ENCODE assay signal across 9 cellular contexts in the genomic region with DNA sequence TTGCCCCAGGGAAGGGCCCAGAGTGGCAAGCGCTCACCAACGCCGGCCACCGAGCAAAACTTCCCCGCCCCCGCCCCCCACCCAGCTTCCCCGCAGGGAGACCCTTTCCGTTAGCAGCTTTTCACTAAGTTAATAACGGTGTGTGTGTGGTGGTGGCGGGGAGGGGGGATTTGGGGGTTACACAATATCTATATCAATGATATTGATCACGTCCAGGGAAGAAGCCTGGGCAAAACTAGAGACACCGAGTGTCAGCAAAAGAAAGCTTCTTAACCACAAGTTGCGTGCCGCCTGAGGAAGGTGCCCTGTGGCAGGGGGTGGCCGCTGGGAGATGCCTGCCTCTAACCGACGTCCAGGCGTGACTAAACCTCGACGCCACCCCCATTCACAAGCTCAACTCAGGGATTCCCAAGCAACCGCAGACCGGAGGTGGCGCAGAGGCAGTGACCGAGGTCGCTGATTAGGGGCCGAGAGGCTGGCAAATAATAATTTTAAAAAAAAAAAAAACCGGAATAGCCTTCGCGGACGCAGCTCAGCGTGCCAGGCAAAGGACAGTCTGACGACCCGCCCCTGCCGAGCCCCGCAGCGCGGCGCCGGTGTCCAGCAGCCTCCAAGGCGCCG.
DNase-seq lines count a peak whose midpoint lies in the region; ATAC-seq and TF ChIP-seq lines count a peak whose summit lies in the region.
"Had no signal": no experiment of that assay in that cellular context is flagged by ENCODE, and none has a peak within 500 bp of the region (broad histone marks: within the 10 kb centered on the region; RNA-seq: fewer than 3 reads in every experiment).

No MANE protein-coding gene starts in this region.

- no peaks in the 10 kb centered on the region for H4K20me1 ChIP-seq in OCI-LY1 (ENCODE audit: insufficient read depth, low read length)

- 0 out of 2 replicates have a peak, but pooled peaks cover 4% of the 10 kb centered on the region for H3F3A ChIP-seq in OCI-LY1 (ENCODE audit: insufficient read depth, low read length)

- H3K4me3 ChIP-seq in OCI-LY1 (ENCODE audit: low read depth, low read length, poor library complexity, severe bottlenecking) (peak overlapping the region; percentile 67), duodenal mucosa (ENCODE audit: low read depth in 1 of 2, low read length in 2 of 2) (peak overlapping the region; percentile 20 to 63), neuron (ENCODE audit: low read length) (peak overlapping the region; percentile 41)
- H3K4me3 ChIP-seq: K562 had no signal

- H3K9me3 ChIP-seq in OCI-LY1 (ENCODE audit: low read length) (no peaks in the 10 kb centered on the region), duodenal mucosa (ENCODE audit: control insufficient read depth in 1 of 2, low read length in 2 of 2) (no peaks in the 10 kb centered on the region), neuron (ENCODE audit: low read length) (peaks cover 2% of the 10 kb centered on the region)

- H3K9ac ChIP-seq in OCI-LY1 (ENCODE audit: low read length) (peak overlapping the region; percentile 51), duodenal mucosa (ENCODE audit: low read depth in 1 of 2, low read length in 2 of 2) (no peak overlapping the region)

- H3K27me3 ChIP-seq in OCI-LY1 (ENCODE audit: insufficient read depth, low read length), result no peaks in the 10 kb centered on the region
- H3K27me3 ChIP-seq in duodenal mucosa (ENCODE audit: control insufficient read depth in 1 of 2, insufficient read depth in 2 of 2, low read length in 2 of 2), result peaks cover 51 to 66% of the 10 kb centered on the region in 2 donors
- H3K27me3 ChIP-seq in neuron (ENCODE audit: insufficient read depth, low read length), result no peaks in the 10 kb centered on the region

- H3K4me1 ChIP-seq in OCI-LY1 (ENCODE audit: insufficient read depth, low read length, severe bottlenecking) (peaks cover 35% of the 10 kb centered on the region), duodenal mucosa (ENCODE audit: control insufficient read depth in 1 of 2, insufficient read depth in 2 of 2, low read length in 2 of 2) (peaks cover 0 to 3% of the 10 kb centered on the region in 2 donors), neuron (ENCODE audit: insufficient read depth, low read length) (peaks cover 49% of the 10 kb centered on the region)

- TF ChIP-seq CTCF in OCI-LY1 (IDR thresholded peaks at IDR 0.05; ENCODE audit: low read length), result no peak; the same call in 1 of the 2 replicates

- H3K9me2 ChIP-seq in OCI-LY1 (ENCODE audit: low read depth, low read length), result no peaks in the 10 kb centered on the region

- H3K27ac ChIP-seq in OCI-LY1 (ENCODE audit: low read depth, low read length, poor library complexity, severe bottlenecking) (no peak overlapping the region), duodenal mucosa (ENCODE audit: low read depth, low read length) (no peak overlapping the region)

- H3K79me2 ChIP-seq in OCI-LY1 (ENCODE audit: insufficient read depth, low read length), result no peaks in the 10 kb centered on the region

- H2AFZ ChIP-seq in OCI-LY1 (ENCODE audit: low read length) (no peak overlapping the region), neuron (ENCODE audit: low read depth, low read length) (no peak overlapping the region)

- no peaks in the 10 kb centered on the region for H3K36me3 ChIP-seq in OCI-LY1 (ENCODE audit: insufficient read depth, low read length)
- H3K36me3 ChIP-seq in duodenal mucosa (ENCODE audit: control insufficient read depth in 1 of 2, insufficient read depth in 2 of 2, low read length in 2 of 2), result no peaks in the 10 kb centered on the region
- peaks cover 20% of the 10 kb centered on the region for H3K36me3 ChIP-seq in neuron (ENCODE audit: insufficient read depth, low read length)

- DNase-seq in AG08396 (ENCODE audit: low spot score) (peak; percentile 64), NCI-H1417 treated with DMSO at 0.1 percent for 48 hours (lab: John Stamatoyannopoulos, UW) (no peak), NCI-H2029 treated with DMSO at 0.1 percent for 48 hours (lab: John Stamatoyannopoulos, UW) (no peak)

- ATAC-seq in GM18511 (IDR thresholded peaks at IDR 0.05; ENCODE audit: unreplicated experiment), result peak; percentile 13
- ATAC-seq in HG02970 (IDR thresholded peaks at IDR 0.05; ENCODE audit: low FRiP score, unreplicated experiment), result peak; percentile 19

- peak overlapping the region; percentile 85 for H3K4me2 ChIP-seq in OCI-LY1 (ENCODE audit: low read length)
